Comparison of ENCODE assay signal across 8 cellular contexts in genomic region chr3:79361748-79362378, GRCh38.
A peak's percentile ranks its signal among the peaks of the same experiment; 100 is the strongest.
DNase-seq lines count a peak whose midpoint lies in the region; ATAC-seq, FAIRE-seq and TF ChIP-seq lines count a peak whose summit lies in the region.

No MANE protein-coding gene starts in this region.

- H3K27me3 Mint-ChIP-seq in type B pancreatic cell = peaks cover 5% of the 10 kb centered on the region
- H3K27me3 Mint-ChIP-seq in activated T-helper 17 cell treated with anti-CD3 and anti-CD28 coated beads, Interleukin-2, amount 50 U/mL, for 72 hours = no peaks in the 10 kb centered on the region

- H3K27ac Mint-ChIP-seq in type B pancreatic cell = no peak overlapping the region
- no peak overlapping the region for H3K27ac Mint-ChIP-seq in activated T-helper 17 cell treated with anti-CD3 and anti-CD28 coated beads, Interleukin-2, amount 50 U/mL, for 72 hours

- H3K9me3 ChIP-seq in DOHH2 (ENCODE audit: control insufficient read depth, insufficient read depth, low read length) (no peaks in the 10 kb centered on the region), right cardiac atrium (ENCODE audit: control insufficient read depth, low read length) (no peaks in the 10 kb centered on the region)

- no peaks in the 10 kb centered on the region for H3K9me3 Mint-ChIP-seq in type B pancreatic cell
- peaks cover 13% of the 10 kb centered on the region for H3K9me3 Mint-ChIP-seq in activated T-helper 17 cell treated with anti-CD3 and anti-CD28 coated beads, Interleukin-2, amount 50 U/mL, for 72 hours

- H3K9me2 ChIP-seq in DOHH2 (replicated peaks; ENCODE audit: control insufficient read depth, low read length) = no peaks in the 10 kb centered on the region

- H3K27me3 ChIP-seq in DOHH2 (ENCODE audit: control insufficient read depth, low read length) (no peaks in the 10 kb centered on the region), right cardiac atrium (ENCODE audit: control insufficient read depth, insufficient read depth) (no peaks in the 10 kb centered on the region)

- peak; percentile 86 for FAIRE-seq in TTC549 (lab: Jason Lieb, UNC)

- no peak overlapping the region for H3K27ac ChIP-seq in DOHH2 (ENCODE audit: low read depth, low read length)
- H3K27ac ChIP-seq in right cardiac atrium (ENCODE audit: low read length) = no peak overlapping the region

- intact Hi-C loops in right cardiac atrium (cut with DNase I) = loop anchor here (5.0 to 10.0 kb wide), 4 partner anchors 57 to 277 kb away; no protein-coding TSS in a partner anchor

- ATAC-seq in GM21515 (IDR thresholded peaks at IDR 0.05; ENCODE audit: unreplicated experiment) (peak; percentile 82), right cardiac atrium (no peak)
- ATAC-seq in activated T-helper 17 cell treated with anti-CD3 and anti-CD28 coated beads, Interleukin-2, amount 50 U/mL, for 72 hours (replicated peaks) = no peak

- no peaks in the 10 kb centered on the region for H3K79me2 ChIP-seq in DOHH2 (ENCODE audit: control insufficient read depth, low read length)

- H3K4me3 ChIP-seq in DOHH2 (ENCODE audit: low read length) = no peak overlapping the region
- H3K4me3 ChIP-seq in right cardiac atrium (ENCODE audit: low read length) = peak overlapping the region; percentile 10

- H3K4me1 ChIP-seq in DOHH2 (ENCODE audit: control insufficient read depth, low read length) = no peaks in the 10 kb centered on the region
- no peaks in the 10 kb centered on the region for H3K4me1 ChIP-seq in right cardiac atrium (ENCODE audit: control insufficient read depth, insufficient read depth, low read length)

- no peaks in the 10 kb centered on the region for H4K20me1 ChIP-seq in DOHH2 (ENCODE audit: control insufficient read depth, insufficient read depth, low read depth, low read length)

- 12% methylated on average over 7 of the region's 7 CpGs for WGBS in right cardiac atrium

- H3K4me2 ChIP-seq in DOHH2 (ENCODE audit: low read length) = no peak overlapping the region

- H3K36me3 Mint-ChIP-seq in type B pancreatic cell = peaks cover 3% of the 10 kb centered on the region
- H3K36me3 Mint-ChIP-seq in activated T-helper 17 cell treated with anti-CD3 and anti-CD28 coated beads, Interleukin-2, amount 50 U/mL, for 72 hours (ENCODE audit: low read depth) = no peaks in the 10 kb centered on the region

- no peaks in the 10 kb centered on the region for H3K36me3 ChIP-seq in DOHH2 (ENCODE audit: control insufficient read depth, low read length)

- no peaks in the 10 kb centered on the region for H3F3A ChIP-seq in DOHH2 (ENCODE audit: control insufficient read depth, insufficient read depth)

- no peak overlapping the region for H3K4me3 Mint-ChIP-seq in type B pancreatic cell
- no peak overlapping the region for H3K4me3 Mint-ChIP-seq in activated T-helper 17 cell treated with anti-CD3 and anti-CD28 coated beads, Interleukin-2, amount 50 U/mL, for 72 hours

- peaks cover 22% of the 10 kb centered on the region for H3K4me1 Mint-ChIP-seq in type B pancreatic cell (ENCODE audit: unreplicated experiment)
- no peaks in the 10 kb centered on the region for H3K4me1 Mint-ChIP-seq in activated T-helper 17 cell treated with anti-CD3 and anti-CD28 coated beads, Interleukin-2, amount 50 U/mL, for 72 hours

- DNase-seq in LoVo (ENCODE audit: low spot score) (peak; percentile 47), right cardiac atrium (no peak), type B pancreatic cell (ENCODE audit: extremely low spot score, unreplicated experiment) (no peak)
- DNase-seq in activated CD4-positive, CD25-positive, alpha-beta regulatory T cell (lab: John Stamatoyannopoulos, UW) = no peak

- peak; percentile 40 for TF ChIP-seq CTCF in DOHH2 (IDR thresholded peaks at IDR 0.05; ENCODE audit: low read depth, low read length, poor library complexity, severe bottlenecking)
- TF ChIP-seq CTCF in type B pancreatic cell (conservative IDR thresholded peaks at IDR 0.05) = peak; percentile 95
